28 cellular contexts compared by ENCODE assay signal in genomic region chr5:134024811-134025210, GRCh38.
"Had no signal": no experiment of that assay in that cellular context is flagged by ENCODE, and none has a peak within 500 bp of the region (broad histone marks: within the 10 kb centered on the region; RNA-seq: fewer than 3 reads in every experiment).

No MANE protein-coding gene starts in this region.

- DNase-seq: islet precursor cell; left ventricle myocardium inferior; mesendoderm; naive B cell; occipital lobe; ovary; retina; right cardiac atrium; sigmoid colon; small intestine; stimulated activated CD4-positive, alpha-beta T cell treated with anti-CD3 and anti-CD28 coated beads, Interleukin-1b, Interleukin-23, amount 100 ng/mL, for 48 hours; stimulated activated CD4-positive, alpha-beta T cell treated with anti-CD3 and anti-CD28 coated beads, Interleukin-2, amount 100 ng/mL, for 48 hours; stimulated activated CD4-positive, alpha-beta T cell treated with anti-CD3 and anti-CD28 coated beads, Interleukin-4, amount 100 ng/mL, for 4 hours; stimulated activated CD8-positive, alpha-beta memory T cell treated with anti-CD3 and anti-CD28 coated beads, Interleukin-4, amount 100 ng/mL, for 48 hours; stimulated activated naive CD4-positive, alpha-beta T cell treated with Interleukin-2 at 50 U/mL for 16 hours; stimulated activated naive CD8-positive, alpha-beta T cell treated with anti-CD3 and anti-CD28 coated beads, Interleukin-15, amount 100 ng/mL, for 72 hours; substantia nigra; uterus had no signal

- H3K9me3 Mint-ChIP-seq: mesothelial cell of epicardium; naive B cell; nephron; neural crest cell; stimulated activated memory B cell treated with anti-CD40 and anti-IgM and Interleukin-4, amounts not matched to agents 10 μg/mL and 1 μg/mL and 100 μg/mL, for 72 hours; stimulated activated naive CD8-positive, alpha-beta T cell treated with anti-CD3 and anti-CD28 coated beads, Interleukin-15, amount 100 ng/mL, for 72 hours; type B pancreatic cell had no signal

- H3K9me3 ChIP-seq: left ventricle myocardium inferior, neutrophil, ovary, prostate gland, sigmoid colon, tibial nerve, uterus had no signal

- H2AFZ ChIP-seq: hepatocyte had no signal

- H3K4me3 Mint-ChIP-seq: mesothelial cell of epicardium; naive B cell; nephron; neural crest cell; stimulated activated memory B cell treated with anti-CD40 and anti-IgM and Interleukin-4, amounts not matched to agents 10 μg/mL and 1 μg/mL and 100 μg/mL, for 72 hours; stimulated activated naive CD8-positive, alpha-beta T cell treated with anti-CD3 and anti-CD28 coated beads, Interleukin-15, amount 100 ng/mL, for 72 hours; type B pancreatic cell had no signal

- H3K27me3 Mint-ChIP-seq: stimulated activated memory B cell treated with anti-CD40 and anti-IgM and Interleukin-4, amounts not matched to agents 10 μg/mL and 1 μg/mL and 100 μg/mL, for 72 hours; type B pancreatic cell had no signal

- H3K36me3 Mint-ChIP-seq: mesothelial cell of epicardium; naive B cell; stimulated activated memory B cell treated with anti-CD40 and anti-IgM and Interleukin-4, amounts not matched to agents 10 μg/mL and 1 μg/mL and 100 μg/mL, for 72 hours; type B pancreatic cell had no signal

- FAIRE-seq: small intestine had no signal

- H3K27ac ChIP-seq: hepatocyte, left ventricle myocardium inferior, neutrophil, ovary, prostate gland, sigmoid colon, tibial nerve, uterus had no signal

- H3K4me2 ChIP-seq: hepatocyte had no signal

- ATAC-seq: right cardiac atrium; stimulated activated memory B cell treated with anti-CD40 and anti-IgM and Interleukin-4, amounts not matched to agents 10 μg/mL and 1 μg/mL and 100 μg/mL, for 72 hours; stimulated activated naive CD8-positive, alpha-beta T cell treated with anti-CD3 and anti-CD28 coated beads, Interleukin-15, amount 100 ng/mL, for 72 hours had no signal

- H3K27me3 ChIP-seq: hepatocyte, ovary, sigmoid colon, tibial nerve, uterus had no signal

- H3K4me1 ChIP-seq: prostate gland, sigmoid colon, tibial nerve, uterus had no signal

- H3K36me3 ChIP-seq: left ventricle myocardium inferior, neutrophil, ovary, prostate gland, sigmoid colon, tibial nerve, uterus had no signal

- H3K79me2 ChIP-seq: hepatocyte had no signal

- H3K27ac Mint-ChIP-seq: mesothelial cell of epicardium; naive B cell; nephron; stimulated activated memory B cell treated with anti-CD40 and anti-IgM and Interleukin-4, amounts not matched to agents 10 μg/mL and 1 μg/mL and 100 μg/mL, for 72 hours; stimulated activated naive CD8-positive, alpha-beta T cell treated with anti-CD3 and anti-CD28 coated beads, Interleukin-15, amount 100 ng/mL, for 72 hours; type B pancreatic cell had no signal

- H3K4me3 ChIP-seq: hepatocyte, left ventricle myocardium inferior, lung, ovary, prostate gland, sigmoid colon, tibial nerve, uterus had no signal

- H3K4me1 Mint-ChIP-seq: nephron had no signal
